Comparison of ENCODE assay signal across 33 cellular contexts in the genomic region with DNA sequence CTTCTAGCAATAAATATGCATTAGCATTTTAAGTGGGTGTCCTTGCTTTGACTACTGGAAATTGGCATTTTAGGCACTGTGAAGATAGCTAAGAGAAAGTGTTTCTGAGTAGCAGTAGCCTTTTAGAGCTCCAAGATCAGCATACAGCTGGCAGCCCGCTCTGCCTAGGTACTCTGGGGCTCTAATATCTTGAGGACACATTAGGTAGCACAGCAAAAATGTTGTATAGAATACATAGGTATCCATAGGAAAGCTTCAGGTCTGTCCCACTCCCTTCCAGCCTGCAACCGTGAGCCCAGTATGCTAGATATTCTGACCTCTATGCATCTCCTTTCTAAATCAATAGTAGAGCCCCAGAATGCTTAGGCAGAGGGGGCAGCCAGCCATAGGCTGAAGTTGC.
"Had no signal": no experiment of that assay in that cellular context is flagged by ENCODE, and none has a peak within 500 bp of the region (broad histone marks: within the 10 kb centered on the region; RNA-seq: fewer than 3 reads in every experiment).

No MANE protein-coding gene starts in this region.

- DNase-seq: activated CD4-positive, alpha-beta memory T cell treated with anti-CD3 and anti-CD28 coated beads, Interleukin-2, amount 10 ng/mL, durations not matched to agents 7 days and 5 days; activated CD4-positive, alpha-beta T cell treated with anti-CD3 and anti-CD28 coated beads for 1 hour; activated CD4-positive, alpha-beta T cell treated with anti-CD3 and anti-CD28 coated beads for 36 hours; activated CD4-positive, alpha-beta T cell treated with anti-CD3 and anti-CD28 coated beads for 48 hours; activated CD4-positive, alpha-beta T cell treated with anti-CD3 and anti-CD28 coated beads, Interleukin-2, amount 10 ng/mL, durations not matched to agents 7 days and 5 days; activated CD4-positive, alpha-beta T cell treated with anti-CD3 and anti-CD28 coated beads, Interleukin-2, amount 50 U/mL, for 48 hours; activated CD4-positive, CD25-positive, alpha-beta regulatory T cell; activated CD8-positive, alpha-beta memory T cell treated with anti-CD3 and anti-CD28 coated beads for 24 hours; activated CD8-positive, alpha-beta memory T cell treated with anti-CD3 and anti-CD28 coated beads, Interleukin-2, amount 10 ng/mL, durations not matched to agents 7 days and 5 days; activated CD8-positive, alpha-beta memory T cell treated with anti-CD3 and anti-CD28 coated beads, Interleukin-2, amount 50 U/mL, for 48 hours; activated CD8-positive, alpha-beta T cell treated with anti-CD3 and anti-CD28 coated beads, Interleukin-2, amount 10 ng/mL, durations not matched to agents 7 days and 5 days; activated effector memory CD4-positive, alpha-beta T cell treated with Interleukin-2 at 50 U/mL for 16 hours; activated gamma-delta T cell; activated naive CD4-positive, alpha-beta T cell treated with anti-CD3 and anti-CD28 coated beads, Interleukin-2, amount 10 ng/mL, durations not matched to agents 7 days and 5 days; activated naive CD4-positive, alpha-beta T cell treated with Interleukin-2 at 50 U/mL for 16 hours; activated naive CD8-positive, alpha-beta T cell treated with anti-CD3 and anti-CD28 coated beads, Interleukin-2, amount 10 ng/mL, durations not matched to agents 7 days and 5 days; activated naive CD8-positive, alpha-beta T cell treated with anti-CD3 and anti-CD28 coated beads, Interleukin-2, amount 50 U/mL, for 24 hours; activated T-cell treated with anti-CD3 and anti-CD28 coated beads, Interleukin-2, amount 50 U/mL, for 24 hours; activated T-cell treated with anti-CD3 and anti-CD28 coated beads, Interleukin-2, amount 50 U/mL, for 48 hours; amygdala; anterior cingulate cortex; caudate nucleus; cerebellar nuclear complex; T-helper 17 cell had no signal

- H3K4me1 Mint-ChIP-seq: activated CD4-positive, alpha-beta memory T cell treated with anti-CD3 and anti-CD28 coated beads, Interleukin-2, amount 10 ng/mL, durations not matched to agents 7 days and 5 days; activated CD4-positive, alpha-beta T cell treated with anti-CD3 and anti-CD28 coated beads for 36 hours; activated CD4-positive, alpha-beta T cell treated with anti-CD3 and anti-CD28 coated beads, Interleukin-2, amount 10 ng/mL, durations not matched to agents 7 days and 5 days; activated CD8-positive, alpha-beta memory T cell treated with anti-CD3 and anti-CD28 coated beads, Interleukin-2, amount 10 ng/mL, durations not matched to agents 7 days and 5 days; activated naive CD4-positive, alpha-beta T cell treated with anti-CD3 and anti-CD28 coated beads, Interleukin-2, amount 10 ng/mL, durations not matched to agents 7 days and 5 days; activated naive CD4-positive, alpha-beta T cell treated with anti-CD3 and anti-CD28 coated beads, Interleukin-2, amount 50 U/mL, for 24 hours; activated naive CD8-positive, alpha-beta T cell treated with anti-CD3 and anti-CD28 coated beads, Interleukin-2, amount 10 ng/mL, durations not matched to agents 7 days and 5 days; activated naive CD8-positive, alpha-beta T cell treated with anti-CD3 and anti-CD28 coated beads, Interleukin-2, amount 50 U/mL, for 24 hours; brain; central memory CD8-positive, alpha-beta T cell; T-helper 17 cell had no signal

- H3K9me3 Mint-ChIP-seq: activated CD4-positive, alpha-beta T cell treated with anti-CD3 and anti-CD28 coated beads, Interleukin-2, amount 10 ng/mL, durations not matched to agents 7 days and 5 days; activated naive CD8-positive, alpha-beta T cell treated with anti-CD3 and anti-CD28 coated beads, Interleukin-2, amount 10 ng/mL, durations not matched to agents 7 days and 5 days; activated T-helper 2 cell treated with anti-CD3 and anti-CD28 coated beads, Interferon-gamma antibody, Interleukin-2, Interleukin-4, amounts not matched to agents 10 μg/mL and 5 μg/mL and 100 μg/mL, durations not matched to agents 14 hours and 24 hours and 36 hours had no signal

- H3K36me3 Mint-ChIP-seq: activated CD8-positive, alpha-beta memory T cell treated with anti-CD3 and anti-CD28 coated beads, Interleukin-2, amount 10 ng/mL, durations not matched to agents 7 days and 5 days; activated naive CD4-positive, alpha-beta T cell treated with anti-CD3 and anti-CD28 coated beads, Interleukin-2, amount 10 ng/mL, durations not matched to agents 7 days and 5 days; activated naive CD4-positive, alpha-beta T cell treated with anti-CD3 and anti-CD28 coated beads, Interleukin-2, amount 50 U/mL, for 24 hours; activated naive CD8-positive, alpha-beta T cell; activated naive CD8-positive, alpha-beta T cell treated with anti-CD3 and anti-CD28 coated beads, Interleukin-2, amount 10 ng/mL, durations not matched to agents 7 days and 5 days had no signal

- H3K4me3 Mint-ChIP-seq: activated CD4-positive, alpha-beta memory T cell treated with anti-CD3 and anti-CD28 coated beads, Interleukin-2, amount 10 ng/mL, durations not matched to agents 7 days and 5 days; activated CD4-positive, alpha-beta T cell treated with anti-CD3 and anti-CD28 coated beads for 36 hours; activated CD4-positive, alpha-beta T cell treated with anti-CD3 and anti-CD28 coated beads, Interleukin-2, amount 10 ng/mL, durations not matched to agents 7 days and 5 days; activated CD8-positive, alpha-beta memory T cell treated with anti-CD3 and anti-CD28 coated beads, Interleukin-2, amount 10 ng/mL, durations not matched to agents 7 days and 5 days; activated CD8-positive, alpha-beta T cell treated with anti-CD3 and anti-CD28 coated beads, Interleukin-2, amount 10 ng/mL, durations not matched to agents 7 days and 5 days; activated naive CD4-positive, alpha-beta T cell treated with anti-CD3 and anti-CD28 coated beads, Interleukin-2, amount 10 ng/mL, durations not matched to agents 7 days and 5 days; activated naive CD4-positive, alpha-beta T cell treated with anti-CD3 and anti-CD28 coated beads, Interleukin-2, amount 50 U/mL, for 24 hours; activated naive CD8-positive, alpha-beta T cell; activated naive CD8-positive, alpha-beta T cell treated with anti-CD3 and anti-CD28 coated beads, Interleukin-2, amount 10 ng/mL, durations not matched to agents 7 days and 5 days; activated naive CD8-positive, alpha-beta T cell treated with anti-CD3 and anti-CD28 coated beads, Interleukin-2, amount 50 U/mL, for 24 hours; activated T-cell treated with anti-CD3 and anti-CD28 coated beads, Interleukin-2, amount 50 U/mL, for 24 hours; brain; central memory CD8-positive, alpha-beta T cell; T-helper 17 cell had no signal

- H3K27me3 ChIP-seq: ascending aorta, cardiac muscle cell had no signal

- H3K36me3 ChIP-seq: ascending aorta, cardiac muscle cell had no signal

- H3K27ac ChIP-seq: ascending aorta, cardiac muscle cell, VCaP had no signal

- H3K4me1 ChIP-seq: ascending aorta had no signal

- H3K27ac Mint-ChIP-seq: activated CD4-positive, alpha-beta memory T cell treated with anti-CD3 and anti-CD28 coated beads, Interleukin-2, amount 10 ng/mL, durations not matched to agents 7 days and 5 days; activated CD4-positive, alpha-beta T cell treated with anti-CD3 and anti-CD28 coated beads for 36 hours; activated CD4-positive, alpha-beta T cell treated with anti-CD3 and anti-CD28 coated beads, Interleukin-2, amount 10 ng/mL, durations not matched to agents 7 days and 5 days; activated CD8-positive, alpha-beta memory T cell treated with anti-CD3 and anti-CD28 coated beads, Interleukin-2, amount 10 ng/mL, durations not matched to agents 7 days and 5 days; activated CD8-positive, alpha-beta T cell treated with anti-CD3 and anti-CD28 coated beads, Interleukin-2, amount 10 ng/mL, durations not matched to agents 7 days and 5 days; activated naive CD4-positive, alpha-beta T cell treated with anti-CD3 and anti-CD28 coated beads, Interleukin-2, amount 10 ng/mL, durations not matched to agents 7 days and 5 days; activated naive CD4-positive, alpha-beta T cell treated with anti-CD3 and anti-CD28 coated beads, Interleukin-2, amount 50 U/mL, for 24 hours; activated naive CD8-positive, alpha-beta T cell; activated naive CD8-positive, alpha-beta T cell treated with anti-CD3 and anti-CD28 coated beads, Interleukin-2, amount 10 ng/mL, durations not matched to agents 7 days and 5 days; activated naive CD8-positive, alpha-beta T cell treated with anti-CD3 and anti-CD28 coated beads, Interleukin-2, amount 50 U/mL, for 24 hours; activated T-cell treated with anti-CD3 and anti-CD28 coated beads, Interleukin-2, amount 50 U/mL, for 24 hours; activated T-helper 2 cell treated with anti-CD3 and anti-CD28 coated beads, Interferon-gamma antibody, Interleukin-2, Interleukin-4, amounts not matched to agents 10 μg/mL and 5 μg/mL and 100 μg/mL, durations not matched to agents 14 hours and 24 hours and 36 hours; brain; T-helper 17 cell had no signal

- ATAC-seq: activated CD4-positive, alpha-beta T cell treated with anti-CD3 and anti-CD28 coated beads for 36 hours; activated CD4-positive, CD25-positive, alpha-beta regulatory T cell treated with anti-CD3 and anti-CD28 coated beads, Interleukin-2, amount 50 U/mL, for 24 hours; activated CD8-positive, alpha-beta memory T cell treated with anti-CD3 and anti-CD28 coated beads, Interleukin-2, amount 10 ng/mL, durations not matched to agents 7 days and 5 days; activated CD8-positive, alpha-beta T cell treated with anti-CD3 and anti-CD28 coated beads, Interleukin-2, amount 10 ng/mL, durations not matched to agents 7 days and 5 days; activated naive CD8-positive, alpha-beta T cell treated with anti-CD3 and anti-CD28 coated beads, Interleukin-2, amount 50 U/mL, for 24 hours; T-helper 17 cell had no signal

- H3K4me3 ChIP-seq: ascending aorta, cardiac muscle cell had no signal

- H3K27me3 Mint-ChIP-seq: activated CD4-positive, alpha-beta memory T cell treated with anti-CD3 and anti-CD28 coated beads, Interleukin-2, amount 10 ng/mL, durations not matched to agents 7 days and 5 days; activated CD4-positive, alpha-beta T cell treated with anti-CD3 and anti-CD28 coated beads for 36 hours; activated CD4-positive, alpha-beta T cell treated with anti-CD3 and anti-CD28 coated beads, Interleukin-2, amount 10 ng/mL, durations not matched to agents 7 days and 5 days; activated CD8-positive, alpha-beta memory T cell treated with anti-CD3 and anti-CD28 coated beads, Interleukin-2, amount 10 ng/mL, durations not matched to agents 7 days and 5 days; activated naive CD4-positive, alpha-beta T cell treated with anti-CD3 and anti-CD28 coated beads, Interleukin-2, amount 10 ng/mL, durations not matched to agents 7 days and 5 days; activated naive CD4-positive, alpha-beta T cell treated with anti-CD3 and anti-CD28 coated beads, Interleukin-2, amount 50 U/mL, for 24 hours; activated naive CD8-positive, alpha-beta T cell; activated naive CD8-positive, alpha-beta T cell treated with anti-CD3 and anti-CD28 coated beads, Interleukin-2, amount 10 ng/mL, durations not matched to agents 7 days and 5 days; activated naive CD8-positive, alpha-beta T cell treated with anti-CD3 and anti-CD28 coated beads, Interleukin-2, amount 50 U/mL, for 24 hours; activated T-cell treated with anti-CD3 and anti-CD28 coated beads, Interleukin-2, amount 50 U/mL, for 24 hours; central memory CD8-positive, alpha-beta T cell; T-helper 17 cell had no signal
